16 cellular contexts compared by ENCODE assay signal in the genomic region with DNA sequence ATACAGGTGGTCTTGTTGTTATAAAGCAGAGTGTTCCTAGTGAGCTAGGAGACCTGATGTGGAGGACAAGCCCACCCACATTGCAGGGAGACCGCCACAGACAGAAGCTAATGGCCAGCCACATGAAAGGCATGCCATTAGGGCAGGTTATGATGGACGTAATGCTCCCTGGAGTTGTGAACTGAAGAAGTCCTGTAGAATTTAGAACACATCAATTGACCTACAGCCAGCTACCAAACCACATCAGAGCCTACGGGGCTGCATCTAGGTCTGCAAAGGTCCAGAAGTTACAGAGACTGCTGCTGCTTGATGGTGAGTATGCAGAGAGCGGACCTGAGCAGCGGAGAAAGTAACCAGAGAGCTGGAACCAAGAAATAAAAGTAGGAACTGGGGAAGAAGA.
"Had no signal": no experiment of that assay in that cellular context is flagged by ENCODE, and none has a peak within 500 bp of the region (broad histone marks: within the 10 kb centered on the region; RNA-seq: fewer than 3 reads in every experiment).

No MANE protein-coding gene starts in this region.

- H3K4me3 ChIP-seq: ascending aorta, hepatocyte, lower lobe of right lung, vagina had no signal

- H3K4me1 ChIP-seq: lower lobe of right lung had no signal

- H2AFZ ChIP-seq: hepatocyte had no signal

- H3K4me2 ChIP-seq: hepatocyte had no signal

- H3K36me3 ChIP-seq: lower lobe of right lung, vagina had no signal

- H3K9me3 ChIP-seq: ascending aorta, lower lobe of right lung, vagina had no signal

- ATAC-seq: effector memory CD8-positive, alpha-beta T cell; foreskin keratinocyte; lower lobe of right lung had no signal

- H3K4me1 Mint-ChIP-seq: activated naive CD4-positive, alpha-beta T cell treated with anti-CD3 and anti-CD28 coated beads, Interleukin-2, amount 50 U/mL, for 24 hours had no signal

- H3K27ac Mint-ChIP-seq: activated naive CD4-positive, alpha-beta T cell treated with anti-CD3 and anti-CD28 coated beads, Interleukin-2, amount 50 U/mL, for 24 hours; effector memory CD8-positive, alpha-beta T cell; natural killer cell treated with Interleukin-12 subunit alpha and Interleukin-12 subunit beta and Interleukin-15 and Interleukin-18, amount 100 ng/mL, for 72 hours; stimulated activated naive CD8-positive, alpha-beta T cell treated with anti-CD3 and anti-CD28 coated beads, Interleukin-15, Interleukin-2, amounts not matched to agents 100 ng/mL and 50 ng/mL, for 24 hours; T-helper 1 cell treated with Interleukin-12 subunit alpha and Interleukin-12 subunit beta and Interleukin-4 antibody, amounts not matched to agents 30 μg/mL and 1 μg/mL, for 36 hours had no signal

- H3K27ac ChIP-seq: ascending aorta, foreskin keratinocyte, hepatocyte, lower lobe of right lung, VCaP had no signal

- H3K36me3 Mint-ChIP-seq: activated naive CD4-positive, alpha-beta T cell treated with anti-CD3 and anti-CD28 coated beads, Interleukin-2, amount 50 U/mL, for 24 hours; natural killer cell treated with Interleukin-12 subunit alpha and Interleukin-12 subunit beta and Interleukin-15 and Interleukin-18, amount 100 ng/mL, for 72 hours had no signal

- H3K27me3 ChIP-seq: ascending aorta, foreskin keratinocyte, hepatocyte, vagina had no signal

- H3K4me3 Mint-ChIP-seq: activated naive CD4-positive, alpha-beta T cell treated with anti-CD3 and anti-CD28 coated beads, Interleukin-2, amount 50 U/mL, for 24 hours; effector memory CD8-positive, alpha-beta T cell; natural killer cell treated with Interleukin-12 subunit alpha and Interleukin-12 subunit beta and Interleukin-15 and Interleukin-18, amount 100 ng/mL, for 72 hours; stimulated activated naive CD8-positive, alpha-beta T cell treated with anti-CD3 and anti-CD28 coated beads, Interleukin-15, Interleukin-2, amounts not matched to agents 100 ng/mL and 50 ng/mL, for 24 hours; T-helper 1 cell treated with Interleukin-12 subunit alpha and Interleukin-12 subunit beta and Interleukin-4 antibody, amounts not matched to agents 30 μg/mL and 1 μg/mL, for 36 hours had no signal

- DNase-seq: activated CD4-positive, CD25-positive, alpha-beta regulatory T cell treated with anti-CD3 and anti-CD28 coated beads, Interleukin-2, amount 50 U/mL, for 72 hours; activated gamma-delta T cell; cerebellar nuclear complex; dermis blood vessel endothelial cell; effector memory CD8-positive, alpha-beta T cell; foreskin keratinocyte; lower lobe of right lung; trophoblast cell had no signal

- H3K9me3 Mint-ChIP-seq: activated naive CD4-positive, alpha-beta T cell treated with anti-CD3 and anti-CD28 coated beads, Interleukin-2, amount 50 U/mL, for 24 hours; natural killer cell treated with Interleukin-12 subunit alpha and Interleukin-12 subunit beta and Interleukin-15 and Interleukin-18, amount 100 ng/mL, for 72 hours; T-helper 1 cell treated with Interleukin-12 subunit alpha and Interleukin-12 subunit beta and Interleukin-4 antibody, amounts not matched to agents 30 μg/mL and 1 μg/mL, for 36 hours had no signal

- H3K27me3 Mint-ChIP-seq: activated naive CD4-positive, alpha-beta T cell treated with anti-CD3 and anti-CD28 coated beads, Interleukin-2, amount 50 U/mL, for 24 hours; effector memory CD8-positive, alpha-beta T cell; natural killer cell treated with Interleukin-12 subunit alpha and Interleukin-12 subunit beta and Interleukin-15 and Interleukin-18, amount 100 ng/mL, for 72 hours; stimulated activated naive CD8-positive, alpha-beta T cell treated with anti-CD3 and anti-CD28 coated beads, Interleukin-15, Interleukin-2, amounts not matched to agents 100 ng/mL and 50 ng/mL, for 24 hours had no signal
